Comparison of ENCODE assay signal across 11 cellular contexts in genomic region chr12:42213023-42213422, GRCh38. TPM values are rescaled to one million over a fixed set of nuclear protein-coding genes. Genes with fewer than 3 reads are reported as not detected.
DNase-seq lines count a peak whose midpoint lies in the region; ATAC-seq and TF ChIP-seq lines count a peak whose summit lies in the region.
"Had no signal": no experiment of that assay in that cellular context is flagged by ENCODE, and none has a peak within 500 bp of the region (broad histone marks: within the 10 kb centered on the region; RNA-seq: fewer than 3 reads in every experiment).

No MANE protein-coding gene starts in this region.

- H3K36me3 ChIP-seq in tibial nerve, result peaks cover 0 to 17% (median 0%) of the 10 kb centered on the region in 3 donors

- no peak for TF ChIP-seq CTCF in tibial nerve (IDR thresholded peaks at IDR 0.05)

- H3K36me3 Mint-ChIP-seq in activated naive CD4-positive, alpha-beta T cell treated with anti-CD3 and anti-CD28 coated beads for 36 hours (ENCODE audit: low read depth), result no peaks in the 10 kb centered on the region
- H3K36me3 Mint-ChIP-seq: WTC11 had no signal

- no peak overlapping the region for H3K4me3 ChIP-seq in tibial nerve

- 57 to 78% methylated on average over 2 of the region's 2 CpGs for WGBS in tibial nerve, 2 donors

- H3K9me3 ChIP-seq in tibial nerve, result no peaks in the 10 kb centered on the region

- intact Hi-C loops in activated naive CD4-positive, alpha-beta T cell treated with anti-CD3 and anti-CD28 coated beads for 36 hours (cut with micrococcal nuclease), result no loop called here

- H3K27ac Mint-ChIP-seq in activated naive CD4-positive, alpha-beta T cell treated with anti-CD3 and anti-CD28 coated beads for 36 hours, result no peak overlapping the region
- H3K27ac Mint-ChIP-seq: activated naive CD8-positive, alpha-beta T cell treated with anti-CD3 and anti-CD28 coated beads, Interleukin-2, amount 10 ng/mL, durations not matched to agents 7 days and 5 days; WTC11 had no signal

- peaks cover 17% of the 10 kb centered on the region for H3K4me1 Mint-ChIP-seq in activated naive CD4-positive, alpha-beta T cell treated with anti-CD3 and anti-CD28 coated beads for 36 hours (ENCODE audit: low read depth)
- H3K4me1 Mint-ChIP-seq: WTC11 had no signal

- no peaks in the 10 kb centered on the region for H3K27me3 Mint-ChIP-seq in activated naive CD4-positive, alpha-beta T cell treated with anti-CD3 and anti-CD28 coated beads for 36 hours (ENCODE audit: low read depth)
- H3K27me3 Mint-ChIP-seq: activated naive CD8-positive, alpha-beta T cell treated with anti-CD3 and anti-CD28 coated beads, Interleukin-2, amount 10 ng/mL, durations not matched to agents 7 days and 5 days; naive thymus-derived CD4-positive, alpha-beta T cell had no signal

- peaks cover 0 to 13% (median 0%) of the 10 kb centered on the region in 4 donors for H3K4me1 ChIP-seq in tibial nerve

- H3K27ac ChIP-seq in tibial nerve, result no peak overlapping the region

- ATAC-seq in GM18868 (IDR thresholded peaks at IDR 0.05; ENCODE audit: unreplicated experiment), result peak; percentile 45
- ATAC-seq: naive thymus-derived CD4-positive, alpha-beta T cell; WTC11 had no signal

- H3K27me3 ChIP-seq in tibial nerve, result no peaks in the 10 kb centered on the region

- no peak overlapping the region for H3K4me3 Mint-ChIP-seq in activated naive CD4-positive, alpha-beta T cell treated with anti-CD3 and anti-CD28 coated beads for 36 hours
- H3K4me3 Mint-ChIP-seq: activated naive CD8-positive, alpha-beta T cell treated with anti-CD3 and anti-CD28 coated beads, Interleukin-2, amount 10 ng/mL, durations not matched to agents 7 days and 5 days; naive thymus-derived CD4-positive, alpha-beta T cell; WTC11 had no signal

- no peak for TF ChIP-seq EP300 in tibial nerve (IDR thresholded peaks at IDR 0.05)

- DNase-seq in NCI-H146 treated with DMSO at 0.1 percent for 48 hours (lab: John Stamatoyannopoulos, UW; ENCODE audit: unreplicated experiment), result peak; percentile 96
- peak; percentile 83 for DNase-seq in SHP77 treated with DMSO at 0.1 percent for 48 hours (lab: John Stamatoyannopoulos, UW)
- peak; percentile 66 for DNase-seq in kidney tubule cell (ENCODE audit: low spot score)
- no peak for DNase-seq in occipital lobe (lab: John Stamatoyannopoulos, UW)
- no peak for DNase-seq in tibial nerve (ENCODE audit: low spot score in 2 of 2)
- DNase-seq in activated naive CD4-positive, alpha-beta T cell treated with anti-CD3 and anti-CD28 coated beads for 36 hours, result no peak
- DNase-seq in stimulated activated naive CD4-positive, alpha-beta T cell treated with Interleukin-2 at 50 U/mL for 16 hours (lab: John Stamatoyannopoulos, UW), result no peak
- DNase-seq: activated naive CD8-positive, alpha-beta T cell treated with anti-CD3 and anti-CD28 coated beads, Interleukin-2, amount 10 ng/mL, durations not matched to agents 7 days and 5 days; naive thymus-derived CD4-positive, alpha-beta T cell had no signal

- TF ChIP-seq POLR2A in tibial nerve (IDR thresholded peaks at IDR 0.05), result no peak

- CTCF ChIA-PET in activated naive CD4-positive, alpha-beta T cell treated with anti-CD3 and anti-CD28 coated beads for 36 hours (lab: Charles Lee), result no interaction called here

- H3K9me3 Mint-ChIP-seq in activated naive CD4-positive, alpha-beta T cell treated with anti-CD3 and anti-CD28 coated beads for 36 hours, result no peaks in the 10 kb centered on the region
- H3K9me3 Mint-ChIP-seq: activated naive CD8-positive, alpha-beta T cell treated with anti-CD3 and anti-CD28 coated beads, Interleukin-2, amount 10 ng/mL, durations not matched to agents 7 days and 5 days; naive thymus-derived CD4-positive, alpha-beta T cell; WTC11 had no signal

RNA-seq across cellular contexts. Expression of gene YAF2, which starts 25.0 kb away (rescaled TPM):
- 53.5 TPM for total RNA-seq in occipital lobe
- 10 to 100 TPM; 25.7 to 66.0 (median 38.7) TPM for total RNA-seq in tibial nerve
- total RNA-seq in activated naive CD4-positive, alpha-beta T cell treated with anti-CD3 and anti-CD28 coated beads for 36 hours, result 10 to 100 TPM; 28.6 to 34.8 TPM

Comparison
In these comparisons a context has a peak if more than half of its experiments do, and no peak if none do; other contexts are left out.
1. DNase-seq: peak in NCI-H146 treated with DMSO at 0.1 percent for 48 hours (single experiment), SHP77 treated with DMSO at 0.1 percent for 48 hours (single experiment) and kidney tubule cell (single experiment); none in occipital lobe (single experiment), tibial nerve (0 of 2), activated naive CD4-positive, alpha-beta T cell treated with anti-CD3 and anti-CD28 coated beads for 36 hours (single experiment) and stimulated activated naive CD4-positive, alpha-beta T cell treated with Interleukin-2 at 50 U/mL for 16 hours (single experiment).